In genomic region chr7:81745706-81746105, GRCh38 we compare ENCODE assay signal across 26 cellular contexts. TPM values are rescaled to one million over a fixed set of nuclear protein-coding genes. Genes with fewer than 3 reads are reported as not detected.
"Had no signal": no experiment of that assay in that cellular context is flagged by ENCODE, and none has a peak within 500 bp of the region (broad histone marks: within the 10 kb centered on the region; RNA-seq: fewer than 3 reads in every experiment).

No MANE protein-coding gene starts in this region.

- H3K27ac Mint-ChIP-seq: T-cell; T-helper 1 cell treated with Interleukin-12 subunit alpha and Interleukin-12 subunit beta and Interleukin-4 antibody, amounts not matched to agents 30 μg/mL and 1 μg/mL, for 36 hours had no signal

- DNase-seq: Karpas-422; KG1; MG63; NCI-H1092; NCI-H1105 treated with DMSO at 0.1 percent for 48 hours; NCI-H1417 treated with DMSO at 0.1 percent for 48 hours; NCI-H146; NCI-H1694 treated with DMSO at 0.1 percent for 48 hours; NCI-H1930; NCI-H2081; NCI-H226; NCI-H446; NCI-H510A; NCI-H524 treated with DMSO at 0.1 percent for 48 hours; NCI-H69; NCI-H774; NK-92 treated with Interleukin-12 subunit alpha and Interleukin-12 subunit beta, amount 100 ng/mL, for 24 hours; PC-3; SHP77; SW 1271; T-cell had no signal

- H3K36me3 Mint-ChIP-seq: T-cell had no signal

- H3K4me3 Mint-ChIP-seq: T-cell; T-helper 1 cell treated with Interleukin-12 subunit alpha and Interleukin-12 subunit beta and Interleukin-4 antibody, amounts not matched to agents 30 μg/mL and 1 μg/mL, for 36 hours had no signal

- H3K27ac ChIP-seq: RWPE1 had no signal

- H3K9me3 Mint-ChIP-seq: T-helper 1 cell treated with Interleukin-12 subunit alpha and Interleukin-12 subunit beta and Interleukin-4 antibody, amounts not matched to agents 30 μg/mL and 1 μg/mL, for 36 hours had no signal

- H3K9me3 ChIP-seq: MG63 had no signal

- H3K4me3 ChIP-seq: MG63 had no signal

- H3K27me3 Mint-ChIP-seq: T-cell had no signal

- H3K4me1 Mint-ChIP-seq: T-cell had no signal

- ATAC-seq: Panc1, PC-3, T-cell had no signal

- H3K27me3 ChIP-seq: MG63 had no signal

RNA-seq across cellular contexts. Expression of gene HGF, which starts 24.1 kb away (rescaled TPM):
- total RNA-seq: HT-29, OCI-LY7 had no signal
